Comparison of ENCODE assay signal across 17 cellular contexts in the genomic region with DNA sequence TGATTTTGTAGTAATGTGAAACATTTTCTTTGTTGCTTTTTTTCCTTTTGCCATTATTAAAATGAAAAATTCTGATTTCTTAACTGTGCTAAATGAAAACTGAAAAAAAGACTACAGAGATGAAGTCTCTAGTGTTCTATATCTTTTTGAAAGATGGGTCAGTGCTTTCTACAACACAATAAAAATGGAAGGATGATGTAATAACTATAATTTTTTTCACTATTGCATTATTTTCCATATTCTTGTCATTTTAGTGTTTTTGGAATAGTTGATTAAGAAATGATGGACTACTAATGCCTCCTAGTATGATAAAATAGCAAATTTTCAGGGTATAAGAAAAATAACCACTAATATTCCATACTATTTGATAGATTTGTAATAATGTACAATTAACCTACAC. TPM values are rescaled to one million over a fixed set of nuclear protein-coding genes. Genes with fewer than 3 reads are reported as not detected.
DNase-seq lines count a peak whose midpoint lies in the region; ATAC-seq and TF ChIP-seq lines count a peak whose summit lies in the region.
"Had no signal": no experiment of that assay in that cellular context is flagged by ENCODE, and none has a peak within 500 bp of the region (broad histone marks: within the 10 kb centered on the region; RNA-seq: fewer than 3 reads in every experiment).

No MANE protein-coding gene starts in this region.

- H4K20me1 ChIP-seq in BLaER1 treated with 17β-estradiol and CSF1 and Interleukin-3, amounts not matched to agents 10 nM and 100 nM = peaks cover 8 to 100% (median 74%) of the 10 kb centered on the region in 11 experiments; a peak in 20 of 22 replicates

- no peaks in the 10 kb centered on the region for H3K27me3 Mint-ChIP-seq in activated T-cell treated with anti-CD3 and anti-CD28 coated beads, Interleukin-2, amount 50 U/mL, for 72 hours (ENCODE audit: low read depth)
- H3K27me3 Mint-ChIP-seq in osteocyte (ENCODE audit: unreplicated experiment) = no peaks in the 10 kb centered on the region
- H3K27me3 Mint-ChIP-seq: B cell; CD4-positive, CD25-positive, alpha-beta regulatory T cell had no signal

- H3K4me1 ChIP-seq in BLaER1 treated with 17β-estradiol and CSF1 and Interleukin-3, amounts not matched to agents 10 nM and 100 nM = peaks cover 13 to 53% (median 34%) of the 10 kb centered on the region in 10 experiments
- H3K4me1 ChIP-seq in adrenal gland (replicated peaks in 1 of 2) = no peaks in the 10 kb centered on the region

- H3K4me1 Mint-ChIP-seq in activated T-cell treated with anti-CD3 and anti-CD28 coated beads, Interleukin-2, amount 50 U/mL, for 72 hours (ENCODE audit: low read depth) = peaks cover 34% of the 10 kb centered on the region
- peaks cover 21% of the 10 kb centered on the region for H3K4me1 Mint-ChIP-seq in osteocyte (ENCODE audit: unreplicated experiment)

- no peak overlapping the region for H3K9ac ChIP-seq in BLaER1 treated with 17β-estradiol and CSF1 and Interleukin-3, amounts not matched to agents 10 nM and 100 nM
- H3K9ac ChIP-seq in SK-N-MC (ENCODE audit: insufficient read length) = no peak overlapping the region

- no peak overlapping the region for H3K4me3 ChIP-seq in BLaER1 treated with 17β-estradiol and CSF1 and Interleukin-3, amounts not matched to agents 10 nM and 100 nM
- H3K4me3 ChIP-seq in SK-N-MC (no peak overlapping the region), adrenal gland (no peak overlapping the region)
- H3K4me3 ChIP-seq: HAP-1 had no signal

- TF ChIP-seq POLR2A in adrenal gland (IDR thresholded peaks at IDR 0.05) = no peak

- no peaks in the 10 kb centered on the region for H3K9me3 Mint-ChIP-seq in activated T-cell treated with anti-CD3 and anti-CD28 coated beads, Interleukin-2, amount 50 U/mL, for 72 hours
- H3K9me3 Mint-ChIP-seq in osteocyte (ENCODE audit: unreplicated experiment) = no peaks in the 10 kb centered on the region

- peaks cover 0 to 9% (median 0%) of the 10 kb centered on the region in 11 experiments; a peak in 3 of 22 replicates for H3K9me3 ChIP-seq in BLaER1 treated with 17β-estradiol and CSF1 and Interleukin-3, amounts not matched to agents 10 nM and 100 nM (replicated peaks in 1 of 11)
- H3K9me3 ChIP-seq in SK-N-MC (ENCODE audit: low read depth, low read length) (no peaks in the 10 kb centered on the region), adrenal gland (replicated peaks in 1 of 3) (no peaks in the 10 kb centered on the region)
- H3K9me3 ChIP-seq: HAP-1 had no signal

- H3K27ac ChIP-seq in BLaER1 treated with 17β-estradiol and CSF1 and Interleukin-3, amounts not matched to agents 10 nM and 100 nM = no peak overlapping the region
- peak overlapping the region; percentile 33; the same call in 1 of the 2 replicates for H3K27ac ChIP-seq in SK-N-MC
- H3K27ac ChIP-seq in adrenal gland = no peak overlapping the region
- H3K27ac ChIP-seq: 22Rv1 had no signal

- intact Hi-C loops in adrenal gland (cut with DNase I) = no loop called here

- H3K36me3 ChIP-seq in BLaER1 treated with 17β-estradiol and CSF1 and Interleukin-3, amounts not matched to agents 10 nM and 100 nM = peaks cover 22 to 90% (median 54%) of the 10 kb centered on the region in 11 experiments; a peak in 21 of 22 replicates
- peaks cover 67% of the 10 kb centered on the region for H3K36me3 ChIP-seq in SK-N-MC (ENCODE audit: insufficient read depth, low read length)
- H3K36me3 ChIP-seq in adrenal gland (replicated peaks in 1 of 2) = no peaks in the 10 kb centered on the region

- peak overlapping the region; percentile 68 for H3K27ac Mint-ChIP-seq in activated T-cell treated with anti-CD3 and anti-CD28 coated beads, Interleukin-2, amount 50 U/mL, for 72 hours
- peak overlapping the region; percentile 47 for H3K27ac Mint-ChIP-seq in osteocyte (ENCODE audit: unreplicated experiment)
- H3K27ac Mint-ChIP-seq: B cell; CD4-positive, CD25-positive, alpha-beta regulatory T cell had no signal

- TF ChIP-seq CTCF in osteocyte (IDR thresholded peaks at IDR 0.05) (no peak), adrenal gland (IDR thresholded peaks at IDR 0.05) (no peak)

- H3K27me3 ChIP-seq in BLaER1 treated with 17β-estradiol and CSF1 and Interleukin-3, amounts not matched to agents 10 nM and 100 nM = no peaks in the 10 kb centered on the region
- no peaks in the 10 kb centered on the region for H3K27me3 ChIP-seq in adrenal gland

- peak overlapping the region in 6 of 11 experiments; percentile 20 to 67 (median 36); a peak in 7 of 22 replicates for H3K4me2 ChIP-seq in BLaER1 treated with 17β-estradiol and CSF1 and Interleukin-3, amounts not matched to agents 10 nM and 100 nM

- peaks cover 0 to 16% of the 10 kb centered on the region in 2 donors for H3K36me3 Mint-ChIP-seq in activated T-cell treated with anti-CD3 and anti-CD28 coated beads, Interleukin-2, amount 50 U/mL, for 72 hours (ENCODE audit: insufficient read depth in 2 of 2)
- H3K36me3 Mint-ChIP-seq in osteocyte (ENCODE audit: unreplicated experiment) = peaks cover 5% of the 10 kb centered on the region

- DNase-seq in activated T-cell treated with anti-CD3 and anti-CD28 coated beads, Interleukin-2, amount 50 U/mL, for 72 hours = no peak
- DNase-seq in activated T-cell treated with anti-CD3 and anti-CD28 coated beads for 4 hours = no peak
- no peak for DNase-seq in SK-N-MC (ENCODE audit: low read depth, low spot score)
- DNase-seq in osteocyte (ENCODE audit: extremely low spot score, unreplicated experiment) = no peak
- DNase-seq in adrenal gland = no peak
- DNase-seq: CD4-positive, CD25-positive, alpha-beta regulatory T cell; DMS79; EL; GDM1; IMR-90; KG1 had no signal

- no peak overlapping the region for H3K4me3 Mint-ChIP-seq in activated T-cell treated with anti-CD3 and anti-CD28 coated beads, Interleukin-2, amount 50 U/mL, for 72 hours
- H3K4me3 Mint-ChIP-seq in osteocyte (ENCODE audit: unreplicated experiment) = no peak overlapping the region
- H3K4me3 Mint-ChIP-seq: B cell; CD4-positive, CD25-positive, alpha-beta regulatory T cell had no signal

- ATAC-seq in activated T-cell treated with anti-CD3 and anti-CD28 coated beads, Interleukin-2, amount 50 U/mL, for 72 hours (replicated peaks in 1 of 2) = no peak
- no peak for ATAC-seq in HG03135 (IDR thresholded peaks at IDR 0.05; ENCODE audit: unreplicated experiment)
- no peak for ATAC-seq in HG02798 (IDR thresholded peaks at IDR 0.05; ENCODE audit: poor library complexity, unreplicated experiment)

RNA-seq across cellular contexts. Expression of a gene that starts 7.2 kb away (rescaled TPM):
- 10 to 100 TPM; 69.8 to 77.5 TPM for total RNA-seq in activated T-cell treated with anti-CD3 and anti-CD28 coated beads, Interleukin-2, amount 50 U/mL, for 72 hours
- total RNA-seq in osteocyte = 38.7 and 39.0 TPM in 2 replicates
- total RNA-seq in adrenal gland = 100 to 1,000 TPM in 1 of 8 donors, 10 to 100 TPM in 7; 34.1 to 138 (median 50.2) TPM
- polyA plus RNA-seq in adrenal gland = 100 to 1,000 TPM in 1 of 3 donors, 10 to 100 TPM in 2; 19.8 to 131 (median 27.6) TPM
